ENCODE assay signal across 1 cellular context in the genomic region with DNA sequence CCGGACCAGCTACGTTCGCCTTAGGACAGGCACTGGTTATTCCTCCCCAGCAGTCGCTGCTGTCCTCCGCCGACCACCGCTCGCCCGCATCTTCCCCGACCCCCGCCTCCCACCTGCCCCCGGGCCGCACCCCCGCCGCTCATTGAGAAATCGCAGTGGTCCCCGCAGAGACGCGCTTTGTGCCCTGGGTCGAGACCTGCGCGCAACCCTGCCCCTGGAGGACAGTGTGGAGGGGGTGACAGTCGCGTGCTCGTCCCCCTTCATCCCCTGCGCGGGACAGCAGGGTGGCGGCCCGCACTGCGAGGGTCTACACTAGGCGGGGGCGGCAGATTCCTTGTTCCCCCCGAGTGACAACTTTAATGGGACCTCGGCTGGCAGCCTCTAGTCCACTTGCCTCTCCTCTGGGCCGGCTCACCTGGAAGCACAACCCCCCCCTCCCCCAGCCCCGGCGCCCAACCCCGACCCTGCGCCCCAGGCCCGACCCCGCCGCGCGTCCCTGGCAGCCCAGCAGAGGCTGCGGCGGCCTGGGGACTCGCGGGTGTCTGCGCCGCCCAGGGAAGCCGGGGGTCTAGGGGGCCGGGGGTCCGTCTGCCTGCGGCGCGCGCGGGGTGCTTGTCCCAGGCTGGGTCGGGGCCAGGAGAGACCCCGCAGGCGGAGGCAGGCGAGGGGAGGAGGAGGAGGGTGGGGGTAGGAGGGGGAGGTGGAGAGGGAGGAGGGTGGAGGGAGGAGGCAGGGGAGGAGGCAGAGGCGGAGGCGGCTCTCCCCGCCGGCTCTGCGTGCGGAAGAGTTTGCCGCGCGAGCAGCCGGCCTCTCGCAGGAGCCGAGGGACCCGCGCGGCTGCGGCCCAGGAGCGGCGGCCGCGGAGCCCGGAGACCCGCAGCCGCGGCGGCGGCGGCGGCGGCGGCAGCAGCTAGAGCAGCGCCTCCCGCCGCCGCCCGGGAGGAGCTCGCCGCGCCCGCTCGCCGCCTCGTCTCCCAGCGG.
TF ChIP-seq lines count a peak whose summit lies in the region.

A gene with protein sequence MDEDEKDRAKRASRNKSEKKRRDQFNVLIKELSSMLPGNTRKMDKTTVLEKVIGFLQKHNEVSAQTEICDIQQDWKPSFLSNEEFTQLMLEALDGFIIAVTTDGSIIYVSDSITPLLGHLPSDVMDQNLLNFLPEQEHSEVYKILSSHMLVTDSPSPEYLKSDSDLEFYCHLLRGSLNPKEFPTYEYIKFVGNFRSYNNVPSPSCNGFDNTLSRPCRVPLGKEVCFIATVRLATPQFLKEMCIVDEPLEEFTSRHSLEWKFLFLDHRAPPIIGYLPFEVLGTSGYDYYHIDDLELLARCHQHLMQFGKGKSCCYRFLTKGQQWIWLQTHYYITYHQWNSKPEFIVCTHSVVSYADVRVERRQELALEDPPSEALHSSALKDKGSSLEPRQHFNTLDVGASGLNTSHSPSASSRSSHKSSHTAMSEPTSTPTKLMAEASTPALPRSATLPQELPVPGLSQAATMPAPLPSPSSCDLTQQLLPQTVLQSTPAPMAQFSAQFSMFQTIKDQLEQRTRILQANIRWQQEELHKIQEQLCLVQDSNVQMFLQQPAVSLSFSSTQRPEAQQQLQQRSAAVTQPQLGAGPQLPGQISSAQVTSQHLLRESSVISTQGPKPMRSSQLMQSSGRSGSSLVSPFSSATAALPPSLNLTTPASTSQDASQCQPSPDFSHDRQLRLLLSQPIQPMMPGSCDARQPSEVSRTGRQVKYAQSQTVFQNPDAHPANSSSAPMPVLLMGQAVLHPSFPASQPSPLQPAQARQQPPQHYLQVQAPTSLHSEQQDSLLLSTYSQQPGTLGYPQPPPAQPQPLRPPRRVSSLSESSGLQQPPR (plus strand): TSS at position 775 of the 981 bp plus-strand sequence. CDS start 84,616 bp downstream, outside the sequence.

TF ChIP-seq in HepG2, 621 proteins besides CTCF, POLR2A, EP300 and RAD21 (continued from another document and continues in another):
- TF ChIP-seq ZNF567 (CRISPR knock-in tag; IDR thresholded peaks at IDR 0.05; ENCODE audit: borderline replicate concordance) (0 out of 2 replicates have a peak, but pooled peaks have one; percentile 52), HIVEP1 (CRISPR knock-in tag; IDR thresholded peaks at IDR 0.05) (no peak), SRSF1 (optimal IDR thresholded peaks at IDR 0.05; ENCODE audit: low read depth, low read length) (peak; percentile 6), ZNF570 (CRISPR knock-in tag; IDR thresholded peaks at IDR 0.05; ENCODE audit: borderline replicate concordance) (no peak), SOX5 (CRISPR knock-in tag; IDR thresholded peaks at IDR 0.05; ENCODE audit: borderline replicate concordance) (no peak), U2AF1 (optimal IDR thresholded peaks at IDR 0.05; ENCODE audit: low read depth, low read length) (peak; percentile 22), ZNF230 (CRISPR knock-in tag; IDR thresholded peaks at IDR 0.05) (0 out of 2 replicates have a peak, but pooled peaks have one; percentile 6), AGO2 (optimal IDR thresholded peaks at IDR 0.05; ENCODE audit: low read depth, low read length) (peak; percentile 60), SP4 (CRISPR knock-in tag; IDR thresholded peaks at IDR 0.05) (0 out of 2 replicates have a peak, but pooled peaks have one; percentile 39), RFXAP (CRISPR knock-in tag; IDR thresholded peaks at IDR 0.05; ENCODE audit: borderline replicate concordance) (no peak), ZNF282 (IDR thresholded peaks at IDR 0.05; ENCODE audit: partially characterized antibody) (no peak), TSC22D2 (CRISPR knock-in tag; IDR thresholded peaks at IDR 0.05; ENCODE audit: borderline replicate concordance) (peak; percentile 41; the same call in 1 of the 2 replicates), ZKSCAN5 (CRISPR knock-in tag; IDR thresholded peaks at IDR 0.05) (no peak), ZNF501 (CRISPR knock-in tag; IDR thresholded peaks at IDR 0.05) (no peak), SP5 (CRISPR knock-in tag; IDR thresholded peaks at IDR 0.05; ENCODE audit: borderline replicate concordance, low read depth) (0 out of 2 replicates have a peak, but pooled peaks have one; percentile 25), GTF2F1 (IDR thresholded peaks at IDR 0.05; ENCODE audit: low read length) (no peak), MYC (CRISPR knock-in tag; IDR thresholded peaks at IDR 0.05; ENCODE audit: borderline replicate concordance) (0 out of 2 replicates have a peak, but pooled peaks have one; percentile 55), MXI1 (IDR thresholded peaks at IDR 0.05; ENCODE audit: borderline replicate concordance, low read depth, low read length) (no peak), ZNF746 (CRISPR knock-in tag; IDR thresholded peaks at IDR 0.05) (no peak), TAF15 (IDR thresholded peaks at IDR 0.05; ENCODE audit: low read depth, low read length, poor library complexity, severe bottlenecking) (peak; percentile 16), ZFP36L1 (CRISPR knock-in tag; IDR thresholded peaks at IDR 0.05) (no peak), TMF1 (CRISPR knock-in tag; IDR thresholded peaks at IDR 0.05; ENCODE audit: low read depth) (no peak), ZNF547 (CRISPR knock-in tag; IDR thresholded peaks at IDR 0.05) (peak; percentile 14; the same call in 1 of the 2 replicates), CENPT (CRISPR knock-in tag; IDR thresholded peaks at IDR 0.05; ENCODE audit: low read depth) (0 out of 2 replicates have a peak, but pooled peaks have one; percentile 61), JDP2 (CRISPR knock-in tag; IDR thresholded peaks at IDR 0.05; ENCODE audit: borderline replicate concordance) (no peak), TGIF2 (CRISPR knock-in tag; IDR thresholded peaks at IDR 0.05) (peak; percentile 75; the same call in 1 of the 2 replicates), ATF7-NPFF (CRISPR knock-in tag; IDR thresholded peaks at IDR 0.05; ENCODE audit: low read depth) (peak; percentile 55; the same call in 1 of the 2 replicates), ZSCAN25 (CRISPR knock-in tag; IDR thresholded peaks at IDR 0.05) (peak; percentile 41), PCBP1 (IDR thresholded peaks at IDR 0.05; ENCODE audit: borderline replicate concordance, low read depth, low read length) (peak; percentile 86; the same call in 1 of the 2 replicates), SIN3B (IDR thresholded peaks at IDR 0.05; ENCODE audit: low read length) (no peak), ZKSCAN1 (IDR thresholded peaks at IDR 0.05; ENCODE audit: low read length) (no peak)
- TF ChIP-seq, protein P1, sequence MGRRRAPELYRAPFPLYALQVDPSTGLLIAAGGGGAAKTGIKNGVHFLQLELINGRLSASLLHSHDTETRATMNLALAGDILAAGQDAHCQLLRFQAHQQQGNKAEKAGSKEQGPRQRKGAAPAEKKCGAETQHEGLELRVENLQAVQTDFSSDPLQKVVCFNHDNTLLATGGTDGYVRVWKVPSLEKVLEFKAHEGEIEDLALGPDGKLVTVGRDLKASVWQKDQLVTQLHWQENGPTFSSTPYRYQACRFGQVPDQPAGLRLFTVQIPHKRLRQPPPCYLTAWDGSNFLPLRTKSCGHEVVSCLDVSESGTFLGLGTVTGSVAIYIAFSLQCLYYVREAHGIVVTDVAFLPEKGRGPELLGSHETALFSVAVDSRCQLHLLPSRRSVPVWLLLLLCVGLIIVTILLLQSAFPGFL (CRISPR knock-in tag; IDR thresholded peaks at IDR 0.05) = no peak
- TF ChIP-seq, protein P2, sequence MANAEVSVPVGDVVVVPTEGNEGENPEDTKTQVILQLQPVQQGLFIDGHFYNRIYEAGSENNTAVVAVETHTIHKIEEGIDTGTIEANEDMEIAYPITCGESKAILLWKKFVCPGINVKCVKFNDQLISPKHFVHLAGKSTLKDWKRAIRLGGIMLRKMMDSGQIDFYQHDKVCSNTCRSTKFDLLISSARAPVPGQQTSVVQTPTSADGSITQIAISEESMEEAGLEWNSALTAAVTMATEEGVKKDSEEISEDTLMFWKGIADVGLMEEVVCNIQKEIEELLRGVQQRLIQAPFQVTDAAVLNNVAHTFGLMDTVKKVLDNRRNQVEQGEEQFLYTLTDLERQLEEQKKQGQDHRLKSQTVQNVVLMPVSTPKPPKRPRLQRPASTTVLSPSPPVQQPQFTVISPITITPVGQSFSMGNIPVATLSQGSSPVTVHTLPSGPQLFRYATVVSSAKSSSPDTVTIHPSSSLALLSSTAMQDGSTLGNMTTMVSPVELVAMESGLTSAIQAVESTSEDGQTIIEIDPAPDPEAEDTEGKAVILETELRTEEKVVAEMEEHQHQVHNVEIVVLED (CRISPR knock-in tag; IDR thresholded peaks at IDR 0.05; ENCODE audit: borderline replicate concordance) = no peak
- TF ChIP-seq, protein P3, sequence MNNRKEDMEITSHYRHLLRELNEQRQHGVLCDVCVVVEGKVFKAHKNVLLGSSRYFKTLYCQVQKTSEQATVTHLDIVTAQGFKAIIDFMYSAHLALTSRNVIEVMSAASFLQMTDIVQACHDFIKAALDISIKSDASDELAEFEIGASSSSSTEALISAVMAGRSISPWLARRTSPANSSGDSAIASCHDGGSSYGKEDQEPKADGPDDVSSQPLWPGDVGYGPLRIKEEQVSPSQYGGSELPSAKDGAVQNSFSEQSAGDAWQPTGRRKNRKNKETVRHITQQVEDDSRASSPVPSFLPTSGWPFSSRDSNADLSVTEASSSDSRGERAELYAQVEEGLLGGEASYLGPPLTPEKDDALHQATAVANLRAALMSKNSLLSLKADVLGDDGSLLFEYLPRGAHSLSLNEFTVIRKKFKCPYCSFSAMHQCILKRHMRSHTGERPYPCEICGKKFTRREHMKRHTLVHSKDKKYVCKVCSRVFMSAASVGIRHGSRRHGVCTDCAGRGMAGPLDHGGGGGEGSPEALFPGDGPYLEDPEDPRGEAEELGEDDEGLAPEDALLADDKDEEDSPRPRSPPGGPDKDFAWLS (CRISPR knock-in tag; IDR thresholded peaks at IDR 0.05; ENCODE audit: borderline replicate concordance) = no peak
- TF ChIP-seq, protein P4, sequence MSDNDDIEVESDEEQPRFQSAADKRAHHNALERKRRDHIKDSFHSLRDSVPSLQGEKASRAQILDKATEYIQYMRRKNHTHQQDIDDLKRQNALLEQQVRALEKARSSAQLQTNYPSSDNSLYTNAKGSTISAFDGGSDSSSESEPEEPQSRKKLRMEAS (IDR thresholded peaks at IDR 0.05) = peak; percentile 38
- TF ChIP-seq, protein P5, sequence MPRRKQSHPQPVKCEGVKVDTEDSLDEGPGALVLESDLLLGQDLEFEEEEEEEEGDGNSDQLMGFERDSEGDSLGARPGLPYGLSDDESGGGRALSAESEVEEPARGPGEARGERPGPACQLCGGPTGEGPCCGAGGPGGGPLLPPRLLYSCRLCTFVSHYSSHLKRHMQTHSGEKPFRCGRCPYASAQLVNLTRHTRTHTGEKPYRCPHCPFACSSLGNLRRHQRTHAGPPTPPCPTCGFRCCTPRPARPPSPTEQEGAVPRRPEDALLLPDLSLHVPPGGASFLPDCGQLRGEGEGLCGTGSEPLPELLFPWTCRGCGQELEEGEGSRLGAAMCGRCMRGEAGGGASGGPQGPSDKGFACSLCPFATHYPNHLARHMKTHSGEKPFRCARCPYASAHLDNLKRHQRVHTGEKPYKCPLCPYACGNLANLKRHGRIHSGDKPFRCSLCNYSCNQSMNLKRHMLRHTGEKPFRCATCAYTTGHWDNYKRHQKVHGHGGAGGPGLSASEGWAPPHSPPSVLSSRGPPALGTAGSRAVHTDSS (CRISPR knock-in tag; conservative IDR thresholded peaks at IDR 0.05) = no peak
- TF ChIP-seq, protein P6, sequence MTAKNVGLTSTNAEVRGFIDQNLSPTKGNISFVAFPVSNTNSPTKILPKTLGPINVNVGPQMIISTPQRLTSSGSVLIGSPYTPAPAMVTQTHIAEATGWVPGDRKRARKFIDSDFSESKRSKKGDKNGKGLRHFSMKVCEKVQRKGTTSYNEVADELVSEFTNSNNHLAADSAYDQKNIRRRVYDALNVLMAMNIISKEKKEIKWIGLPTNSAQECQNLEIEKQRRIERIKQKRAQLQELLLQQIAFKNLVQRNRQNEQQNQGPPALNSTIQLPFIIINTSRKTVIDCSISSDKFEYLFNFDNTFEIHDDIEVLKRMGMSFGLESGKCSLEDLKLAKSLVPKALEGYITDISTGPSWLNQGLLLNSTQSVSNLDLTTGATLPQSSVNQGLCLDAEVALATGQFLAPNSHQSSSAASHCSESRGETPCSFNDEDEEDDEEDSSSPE (CRISPR knock-in tag; IDR thresholded peaks at IDR 0.05) = 0 out of 2 replicates have a peak, but pooled peaks have one; percentile 22
- TF ChIP-seq, protein P7, sequence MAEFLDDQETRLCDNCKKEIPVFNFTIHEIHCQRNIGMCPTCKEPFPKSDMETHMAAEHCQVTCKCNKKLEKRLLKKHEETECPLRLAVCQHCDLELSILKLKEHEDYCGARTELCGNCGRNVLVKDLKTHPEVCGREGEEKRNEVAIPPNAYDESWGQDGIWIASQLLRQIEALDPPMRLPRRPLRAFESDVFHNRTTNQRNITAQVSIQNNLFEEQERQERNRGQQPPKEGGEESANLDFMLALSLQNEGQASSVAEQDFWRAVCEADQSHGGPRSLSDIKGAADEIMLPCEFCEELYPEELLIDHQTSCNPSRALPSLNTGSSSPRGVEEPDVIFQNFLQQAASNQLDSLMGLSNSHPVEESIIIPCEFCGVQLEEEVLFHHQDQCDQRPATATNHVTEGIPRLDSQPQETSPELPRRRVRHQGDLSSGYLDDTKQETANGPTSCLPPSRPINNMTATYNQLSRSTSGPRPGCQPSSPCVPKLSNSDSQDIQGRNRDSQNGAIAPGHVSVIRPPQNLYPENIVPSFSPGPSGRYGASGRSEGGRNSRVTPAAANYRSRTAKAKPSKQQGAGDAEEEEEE (CRISPR knock-in tag; IDR thresholded peaks at IDR 0.05; ENCODE audit: borderline replicate concordance) = no peak
- TF ChIP-seq, protein P8, sequence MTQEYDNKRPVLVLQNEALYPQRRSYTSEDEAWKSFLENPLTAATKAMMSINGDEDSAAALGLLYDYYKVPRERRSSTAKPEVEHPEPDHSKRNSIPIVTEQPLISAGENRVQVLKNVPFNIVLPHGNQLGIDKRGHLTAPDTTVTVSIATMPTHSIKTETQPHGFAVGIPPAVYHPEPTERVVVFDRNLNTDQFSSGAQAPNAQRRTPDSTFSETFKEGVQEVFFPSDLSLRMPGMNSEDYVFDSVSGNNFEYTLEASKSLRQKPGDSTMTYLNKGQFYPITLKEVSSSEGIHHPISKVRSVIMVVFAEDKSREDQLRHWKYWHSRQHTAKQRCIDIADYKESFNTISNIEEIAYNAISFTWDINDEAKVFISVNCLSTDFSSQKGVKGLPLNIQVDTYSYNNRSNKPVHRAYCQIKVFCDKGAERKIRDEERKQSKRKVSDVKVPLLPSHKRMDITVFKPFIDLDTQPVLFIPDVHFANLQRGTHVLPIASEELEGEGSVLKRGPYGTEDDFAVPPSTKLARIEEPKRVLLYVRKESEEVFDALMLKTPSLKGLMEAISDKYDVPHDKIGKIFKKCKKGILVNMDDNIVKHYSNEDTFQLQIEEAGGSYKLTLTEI (CRISPR knock-in tag; conservative IDR thresholded peaks at IDR 0.05) = no peak
